Comparison of ENCODE assay signal across 1 cellular context in the genomic region with DNA sequence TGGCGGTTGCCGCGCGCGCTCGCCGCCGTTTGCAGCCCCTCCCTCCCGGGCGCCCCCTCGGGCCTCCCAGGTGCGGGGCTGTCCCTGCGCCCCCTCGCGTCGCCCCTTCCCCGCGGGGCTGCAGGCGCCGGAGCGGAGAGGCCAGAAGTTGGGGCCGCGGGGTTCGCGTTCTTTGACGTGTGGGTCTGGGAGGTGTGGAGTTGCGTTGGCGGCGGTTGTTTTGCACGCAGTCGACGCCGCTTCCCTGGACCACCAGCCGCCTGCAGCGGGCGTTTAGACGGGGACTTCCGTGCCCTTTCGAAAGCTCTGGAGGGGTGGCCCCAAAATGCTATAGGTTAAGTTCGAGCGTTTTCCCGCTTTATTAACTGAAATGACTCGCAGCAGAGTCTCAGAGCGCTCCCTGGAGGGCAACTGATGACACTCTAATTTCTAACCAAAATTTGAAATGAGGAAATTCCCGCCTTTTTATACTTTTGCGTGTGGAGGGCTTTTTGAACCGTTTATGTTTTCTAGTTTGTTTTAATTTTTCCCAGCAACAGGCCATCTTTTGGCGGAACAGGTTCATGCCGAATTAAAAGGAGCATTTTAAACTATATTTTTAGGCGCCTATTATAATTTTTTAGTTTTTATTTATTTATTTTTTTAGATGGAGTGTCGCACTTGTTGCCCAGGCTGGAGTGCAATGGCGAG.
TF ChIP-seq lines count a peak whose summit lies in the region.

No MANE protein-coding gene starts in this region.

TF ChIP-seq in K562, 482 proteins besides CTCF, POLR2A, EP300 and RAD21 (continued from another document and continues in another):
- TF ChIP-seq, protein P1, sequence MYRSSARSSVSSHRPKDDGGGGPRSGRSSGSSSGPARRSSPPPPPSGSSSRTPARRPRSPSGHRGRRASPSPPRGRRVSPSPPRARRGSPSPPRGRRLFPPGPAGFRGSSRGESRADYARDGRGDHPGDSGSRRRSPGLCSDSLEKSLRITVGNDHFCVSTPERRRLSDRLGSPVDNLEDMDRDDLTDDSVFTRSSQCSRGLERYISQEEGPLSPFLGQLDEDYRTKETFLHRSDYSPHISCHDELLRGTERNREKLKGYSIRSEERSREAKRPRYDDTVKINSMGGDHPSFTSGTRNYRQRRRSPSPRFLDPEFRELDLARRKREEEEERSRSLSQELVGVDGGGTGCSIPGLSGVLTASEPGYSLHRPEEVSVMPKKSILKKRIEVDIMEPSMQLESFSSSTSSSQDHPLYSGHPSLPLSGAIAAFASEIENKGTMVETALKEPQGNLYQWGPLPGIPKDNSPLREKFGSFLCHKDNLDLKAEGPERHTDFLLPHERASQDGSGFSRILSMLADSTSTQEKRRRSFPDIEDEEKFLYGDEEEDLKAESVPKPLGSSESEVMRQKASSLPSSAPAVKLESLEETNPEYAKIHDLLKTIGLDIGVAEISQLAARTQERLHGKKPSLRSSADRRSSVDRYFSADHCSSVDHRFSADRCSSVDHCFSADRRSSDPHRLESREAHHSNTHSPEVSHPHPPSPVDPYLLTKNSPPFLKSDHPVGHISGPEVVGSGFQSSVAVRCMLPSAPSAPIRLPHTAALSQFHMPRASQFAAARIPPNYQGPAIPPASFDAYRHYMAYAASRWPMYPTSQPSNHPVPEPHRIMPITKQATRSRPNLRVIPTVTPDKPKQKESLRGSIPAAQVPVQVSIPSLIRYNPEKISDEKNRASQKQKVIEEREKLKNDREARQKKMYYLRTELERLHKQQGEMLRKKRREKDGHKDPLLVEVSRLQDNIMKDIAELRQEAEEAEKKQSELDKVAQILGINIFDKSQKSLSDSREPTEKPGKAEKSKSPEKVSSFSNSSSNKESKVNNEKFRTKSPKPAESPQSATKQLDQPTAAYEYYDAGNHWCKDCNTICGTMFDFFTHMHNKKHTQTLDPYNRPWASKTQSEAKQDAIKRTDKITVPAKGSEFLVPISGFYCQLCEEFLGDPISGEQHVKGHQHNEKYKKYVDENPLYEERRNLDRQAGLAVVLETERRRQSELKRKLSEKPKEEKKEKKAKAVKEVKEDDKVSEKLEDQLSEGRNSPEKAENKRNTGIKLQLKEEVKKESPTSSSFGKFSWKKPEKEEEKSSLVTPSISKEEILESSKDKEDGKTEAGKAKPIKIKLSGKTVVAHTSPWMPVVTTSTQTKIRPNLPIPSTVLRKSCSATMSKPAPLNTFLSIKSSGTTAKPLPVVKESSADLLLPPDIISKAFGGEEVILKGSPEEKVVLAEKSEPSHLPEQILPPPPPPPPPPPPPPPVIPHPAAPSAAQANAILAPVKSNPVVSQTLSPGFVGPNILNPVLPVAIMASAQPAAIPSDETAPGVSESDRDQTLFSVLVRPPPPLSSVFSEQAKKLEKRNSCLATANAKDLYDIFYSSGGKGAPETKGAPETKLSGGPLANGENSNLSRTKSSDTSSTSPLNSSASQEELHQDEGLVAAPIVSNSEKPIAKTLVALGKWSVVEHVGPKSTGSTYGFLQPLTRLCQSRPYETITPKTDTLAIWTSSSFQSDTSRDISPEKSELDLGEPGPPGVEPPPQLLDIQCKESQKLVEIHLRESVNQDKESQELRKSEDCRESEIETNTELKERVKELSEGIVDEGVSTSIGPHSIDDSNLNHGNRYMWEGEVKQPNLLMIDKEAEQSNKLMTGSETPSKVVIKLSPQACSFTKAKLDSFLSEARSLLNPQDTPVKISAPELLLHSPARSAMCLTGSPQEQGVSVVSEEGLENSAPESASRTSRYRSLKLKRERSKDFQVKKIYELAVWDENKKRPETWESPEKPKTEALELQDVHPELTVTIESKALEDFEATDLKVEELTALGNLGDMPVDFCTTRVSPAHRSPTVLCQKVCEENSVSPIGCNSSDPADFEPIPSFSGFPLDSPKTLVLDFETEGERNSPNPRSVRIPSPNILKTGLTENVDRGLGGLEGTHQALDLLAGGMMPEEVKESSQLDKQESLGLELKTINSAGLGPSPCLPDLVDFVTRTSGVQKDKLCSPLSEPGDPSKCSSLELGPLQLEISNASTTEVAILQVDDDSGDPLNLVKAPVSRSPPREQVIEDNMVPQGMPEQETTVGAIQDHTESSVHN (IDR thresholded peaks at IDR 0.05; ENCODE audit: borderline replicate concordance in 1 of 2, low read depth in 1 of 2): no peak
- TF ChIP-seq ZEB2 (IDR thresholded peaks at IDR 0.05) (0 out of 2 replicates have a peak, but pooled peaks have one; percentile 13), CBX8 (IDR thresholded peaks at IDR 0.05; ENCODE audit: borderline replicate concordance, extremely low read depth, low read depth, low read length, poor library complexity, severe bottlenecking) (no peak), ZZZ3 (IDR thresholded peaks at IDR 0.05) (no peak; the same call in 1 of the 2 replicates), ZC3H8 (IDR thresholded peaks at IDR 0.05) (no peak), ZNF408 (CRISPR knock-in tag; IDR thresholded peaks at IDR 0.05; ENCODE audit: low read depth) (no peak), SIN3B (IDR thresholded peaks at IDR 0.05; ENCODE audit: low read depth) (no peak), ZNF584 (CRISPR knock-in tag; IDR thresholded peaks at IDR 0.05; ENCODE audit: low read depth) (no peak), TCF3 (CRISPR knock-in tag; IDR thresholded peaks at IDR 0.05) (peak; percentile 28; the same call in 1 of the 2 replicates), NR3C1 (CRISPR knock-in tag; IDR thresholded peaks at IDR 0.05) (no peak; the same call in 1 of the 2 replicates), ZNF589 (CRISPR knock-in tag; IDR thresholded peaks at IDR 0.05; ENCODE audit: low read depth) (no peak), TAF1 (IDR thresholded peaks at IDR 0.05; ENCODE audit: control insufficient read depth, extremely low read depth, insufficient read depth, low read length, severe bottlenecking) (peak; percentile 69), PTRF (tag; IDR thresholded peaks at IDR 0.05) (no peak), TAL1 (IDR thresholded peaks at IDR 0.05) (no peak; the same call in 1 of the 2 replicates), ZNF354B (CRISPR knock-in tag; IDR thresholded peaks at IDR 0.05) (no peak), COPS2 (conservative IDR thresholded peaks at IDR 0.05) (no peak), HMG20A (CRISPR knock-in tag; conservative IDR thresholded peaks at IDR 0.05) (no peak), FOS (IDR thresholded peaks at IDR 0.05; ENCODE audit: extremely low read depth, insufficient read length) (no peak), HMBOX1 (IDR thresholded peaks at IDR 0.05) (no peak), ETV1 (tag; conservative IDR thresholded peaks at IDR 0.05; ENCODE audit: low read depth) (no peak; the same call in 1 of the 2 replicates), CEBPG (CRISPR knock-in tag; IDR thresholded peaks at IDR 0.05) (no peak), CEBPG (tag; conservative IDR thresholded peaks at IDR 0.05 in 1 of 2, IDR thresholded peaks at IDR 0.05 in 1 of 2) (0 out of 4 replicates have a peak, but pooled peaks of 1 of the 2 experiments have one; percentile 32), BRF1 (IDR thresholded peaks at IDR 0.05; ENCODE audit: borderline replicate concordance, extremely low read depth, insufficient read length) (no peak), PHB (CRISPR knock-in tag; IDR thresholded peaks at IDR 0.05) (no peak), PURB (CRISPR knock-in tag; IDR thresholded peaks at IDR 0.05; ENCODE audit: low read depth) (no peak), GMEB1 (CRISPR knock-in tag; IDR thresholded peaks at IDR 0.05) (no peak), ZBTB17 (CRISPR knock-in tag; IDR thresholded peaks at IDR 0.05) (no peak), SMARCC2 (IDR thresholded peaks at IDR 0.05; ENCODE audit: low read depth) (no peak), ZBTB7A (IDR thresholded peaks at IDR 0.05; ENCODE audit: borderline replicate concordance, control insufficient read depth, low read depth, low read length) (peak; percentile 94), ILF3 (IDR thresholded peaks at IDR 0.05; ENCODE audit: borderline replicate concordance) (no peak), CLOCK (CRISPR knock-in tag; IDR thresholded peaks at IDR 0.05; ENCODE audit: borderline replicate concordance) (no peak), CC2D1A (IDR thresholded peaks at IDR 0.05) (peak; percentile 97), ZNF77 (CRISPR knock-in tag; IDR thresholded peaks at IDR 0.05) (no peak), XRCC3 (IDR thresholded peaks at IDR 0.05) (no peak), NR2F6 (CRISPR knock-in tag; IDR thresholded peaks at IDR 0.05) (no peak), GABPA (tag; conservative IDR thresholded peaks at IDR 0.05; ENCODE audit: low read depth) (no peak), ZNF224 (CRISPR knock-in tag; IDR thresholded peaks at IDR 0.05) (no peak), ZNF518B (CRISPR knock-in tag; IDR thresholded peaks at IDR 0.05) (no peak), POLR2AphosphoS2 (IDR thresholded peaks at IDR 0.05; ENCODE audit: low read length) (no peak), MAFG (tag; conservative IDR thresholded peaks at IDR 0.05) (no peak), FOXJ2 (tag; IDR thresholded peaks at IDR 0.05) (no peak)
- TF ChIP-seq, protein P2, sequence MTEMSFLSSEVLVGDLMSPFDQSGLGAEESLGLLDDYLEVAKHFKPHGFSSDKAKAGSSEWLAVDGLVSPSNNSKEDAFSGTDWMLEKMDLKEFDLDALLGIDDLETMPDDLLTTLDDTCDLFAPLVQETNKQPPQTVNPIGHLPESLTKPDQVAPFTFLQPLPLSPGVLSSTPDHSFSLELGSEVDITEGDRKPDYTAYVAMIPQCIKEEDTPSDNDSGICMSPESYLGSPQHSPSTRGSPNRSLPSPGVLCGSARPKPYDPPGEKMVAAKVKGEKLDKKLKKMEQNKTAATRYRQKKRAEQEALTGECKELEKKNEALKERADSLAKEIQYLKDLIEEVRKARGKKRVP (CRISPR knock-in tag; IDR thresholded peaks at IDR 0.05): no peak
- TF ChIP-seq, protein P3, sequence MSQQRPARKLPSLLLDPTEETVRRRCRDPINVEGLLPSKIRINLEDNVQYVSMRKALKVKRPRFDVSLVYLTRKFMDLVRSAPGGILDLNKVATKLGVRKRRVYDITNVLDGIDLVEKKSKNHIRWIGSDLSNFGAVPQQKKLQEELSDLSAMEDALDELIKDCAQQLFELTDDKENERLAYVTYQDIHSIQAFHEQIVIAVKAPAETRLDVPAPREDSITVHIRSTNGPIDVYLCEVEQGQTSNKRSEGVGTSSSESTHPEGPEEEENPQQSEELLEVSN (IDR thresholded peaks at IDR 0.05; ENCODE audit: borderline replicate concordance in 1 of 2, extremely low read depth in 1 of 2, insufficient read depth in 1 of 2, insufficient read length in 1 of 2, low read depth in 1 of 2, low read length in 1 of 2, poor library complexity in 1 of 2, severe bottlenecking in 1 of 2): peak; percentile 87 to 92
